18 cellular contexts compared by ENCODE assay signal in genomic region chr10:76050291-76050625, GRCh38.
DNase-seq lines count a peak whose midpoint lies in the region; ATAC-seq and TF ChIP-seq lines count a peak whose summit lies in the region.
"Had no signal": no experiment of that assay in that cellular context is flagged by ENCODE, and none has a peak within 500 bp of the region (broad histone marks: within the 10 kb centered on the region; RNA-seq: fewer than 3 reads in every experiment).

No MANE protein-coding gene starts in this region.

- TF ChIP-seq CTCF in left ventricle myocardium inferior (IDR thresholded peaks at IDR 0.05; ENCODE audit: borderline replicate concordance) (no peak), mucosa of descending colon (IDR thresholded peaks at IDR 0.05) (no peak), GM13977 (IDR thresholded peaks at IDR 0.05; ENCODE audit: extremely low read depth, insufficient read depth, missing control alignments) (no peak)

- H3K36me3 ChIP-seq in left ventricle myocardium inferior (no peaks in the 10 kb centered on the region), mucosa of descending colon (ENCODE audit: low read depth) (no peaks in the 10 kb centered on the region)

- H3K27me3 ChIP-seq in left ventricle myocardium inferior (ENCODE audit: low read depth): no peaks in the 10 kb centered on the region

- H3K4me3 ChIP-seq in left ventricle myocardium inferior (no peak overlapping the region), mucosa of descending colon (no peak overlapping the region)
- H3K4me3 ChIP-seq: A549, PC-9, SK-N-MC had no signal

- no peak overlapping the region for H3K27ac ChIP-seq in left ventricle myocardium inferior (replicated peaks)
- H3K27ac ChIP-seq: A549, PC-9, SK-N-MC had no signal

- H3K9me3 ChIP-seq in left ventricle myocardium inferior (replicated peaks): peaks cover under 1% of the 10 kb centered on the region
- no peaks in the 10 kb centered on the region for H3K9me3 ChIP-seq in mucosa of descending colon
- H3K9me3 ChIP-seq: A549 had no signal

- in situ Hi-C loops in GM13977 (cut with MboI; ENCODE audit: low pct_unique_long_range_greater_than_20kb, low sequenced_read_pairs, unreplicated experiment): no loop called here

- DNase-seq in left ventricle myocardium superior: no peak
- DNase-seq in left ventricle myocardium inferior: no peak
- DNase-seq in NCI-H69 (lab: John Stamatoyannopoulos, UW): peak; percentile 73
- DNase-seq in mucosa of descending colon: peak in 1 of 3 donors; percentile 58
- DNase-seq in NCI-H2107 (lab: John Stamatoyannopoulos, UW): no peak
- DNase-seq in stimulated activated naive CD4-positive, alpha-beta T cell (lab: John Stamatoyannopoulos, UW): no peak
- DNase-seq in GM13977 (ENCODE audit: low spot score): no peak
- DNase-seq: CD8-positive, alpha-beta T cell; GF-D8; KG1; NCI-H1105 treated with DMSO at 0.1 percent for 48 hours; NCI-H187; NCI-H526; NK-92 treated with Interleukin-12 subunit alpha and Interleukin-12 subunit beta, amount 100 ng/mL, for 24 hours; PC-9 had no signal

- H3K4me1 ChIP-seq in left ventricle myocardium inferior: peaks cover 8% of the 10 kb centered on the region
- peaks cover 6% of the 10 kb centered on the region for H3K4me1 ChIP-seq in mucosa of descending colon (ENCODE audit: low read depth)
- H3K4me1 ChIP-seq: A549 had no signal

- intact Hi-C loops in left ventricle myocardium superior (cut with micrococcal nuclease): no loop called here
- intact Hi-C loops in left ventricle myocardium inferior (cut with micrococcal nuclease): no loop called here
- intact Hi-C loops in mucosa of descending colon (cut with DNase I, micrococcal nuclease): no loop called here

- ATAC-seq in left ventricle myocardium superior (peak; percentile 31), mucosa of descending colon (peak; percentile 81), GM18873 (IDR thresholded peaks at IDR 0.05; ENCODE audit: low FRiP score, unreplicated experiment) (no peak)
- ATAC-seq: A549; CD8-positive, alpha-beta T cell had no signal
